ENCODE assay signal across 8 cellular contexts in the genomic region with DNA sequence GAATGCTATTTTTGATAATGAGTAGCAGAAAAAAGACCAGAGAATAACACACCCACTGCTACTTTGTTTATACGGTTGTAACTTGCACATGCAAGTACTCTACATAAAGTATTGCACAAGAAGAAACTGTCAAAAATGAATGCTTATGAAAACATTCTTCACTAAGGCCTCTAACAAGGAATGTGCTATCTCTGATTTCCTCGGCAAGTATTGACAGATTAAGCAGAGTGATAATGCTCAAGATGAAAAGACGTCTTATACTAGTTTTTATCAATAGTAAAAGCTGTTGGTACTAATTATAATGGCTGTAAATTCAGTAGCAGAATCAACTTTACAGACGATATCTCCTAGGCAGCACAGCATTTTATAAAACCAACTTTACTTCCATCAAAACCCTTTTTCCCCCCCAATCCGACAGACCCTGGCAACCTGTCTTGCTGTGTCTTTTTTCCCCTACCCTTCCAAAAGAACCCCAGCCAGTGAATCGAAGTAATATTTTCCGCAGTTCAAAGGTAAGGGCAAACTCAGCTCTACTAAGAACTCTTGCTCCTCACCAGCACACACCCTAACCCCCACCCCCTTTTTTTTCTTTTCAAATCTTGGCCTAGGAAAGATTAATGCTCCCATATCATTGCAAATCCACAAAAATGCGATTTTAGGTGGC. TPM values are rescaled to one million over a fixed set of nuclear protein-coding genes. Genes with fewer than 3 reads are reported as not detected.
A peak's percentile ranks its signal among the peaks of the same experiment; 100 is the strongest.
DNase-seq lines count a peak whose midpoint lies in the region; ATAC-seq, FAIRE-seq and TF ChIP-seq lines count a peak whose summit lies in the region.

No MANE protein-coding gene starts in this region.

- ATAC-seq in esophagus mucosa (no peak), HG03097 (IDR thresholded peaks at IDR 0.05; ENCODE audit: low FRiP score, unreplicated experiment) (no peak)

- H3K4me2 ChIP-seq in endothelial cell of umbilical vein (ENCODE audit: insufficient read depth, low read length), result peak overlapping the region; percentile 90

- H3K4me1 ChIP-seq in endothelial cell of umbilical vein (ENCODE audit: control insufficient read depth, extremely low read depth, insufficient read depth, low read length) (peaks cover 29% of the 10 kb centered on the region), neuron (ENCODE audit: insufficient read depth, low read length) (peaks cover 38% of the 10 kb centered on the region)

- peak overlapping the region; percentile 93 for H3K4me3 Mint-ChIP-seq in activated naive CD4-positive, alpha-beta T cell treated with anti-CD3 and anti-CD28 coated beads, Interleukin-2, amount 10 ng/mL, durations not matched to agents 7 days and 5 days

- H3K9ac ChIP-seq in endothelial cell of umbilical vein (replicated peaks; ENCODE audit: extremely low read depth, insufficient read depth, low read length), result peak overlapping the region; percentile 98

- DNase-seq in activated naive CD4-positive, alpha-beta T cell treated with anti-CD3 and anti-CD28 coated beads, Interleukin-2, amount 10 ng/mL, durations not matched to agents 7 days and 5 days, result no peak
- DNase-seq in activated naive CD4-positive, alpha-beta T cell treated with Interleukin-2 at 50 U/mL for 16 hours, result no peak
- DNase-seq in RKO (ENCODE audit: low spot score), result peak; percentile 39
- DNase-seq in endothelial cell of umbilical vein (ENCODE audit: low read depth, low spot score), result peak; percentile 52
- DNase-seq in NCI-H345 treated with DMSO at 0.1 percent for 48 hours (lab: John Stamatoyannopoulos, UW; ENCODE audit: unreplicated experiment), result no peak

- H3K9me3 ChIP-seq in endothelial cell of umbilical vein (replicated peaks; ENCODE audit: control insufficient read depth, insufficient read depth, low read length), result no peaks in the 10 kb centered on the region
- H3K9me3 ChIP-seq in neuron (ENCODE audit: low read length), result no peaks in the 10 kb centered on the region

- H3K9me3 Mint-ChIP-seq in activated naive CD4-positive, alpha-beta T cell treated with anti-CD3 and anti-CD28 coated beads, Interleukin-2, amount 10 ng/mL, durations not matched to agents 7 days and 5 days, result no peaks in the 10 kb centered on the region

- peaks cover 56% of the 10 kb centered on the region for H3K4me1 Mint-ChIP-seq in activated naive CD4-positive, alpha-beta T cell treated with anti-CD3 and anti-CD28 coated beads, Interleukin-2, amount 10 ng/mL, durations not matched to agents 7 days and 5 days

- peaks cover 57% of the 10 kb centered on the region for H3K79me2 ChIP-seq in endothelial cell of umbilical vein (ENCODE audit: control insufficient read depth, insufficient read depth, low read length)

- peaks cover 23% of the 10 kb centered on the region for H3K36me3 Mint-ChIP-seq in activated naive CD4-positive, alpha-beta T cell treated with anti-CD3 and anti-CD28 coated beads, Interleukin-2, amount 10 ng/mL, durations not matched to agents 7 days and 5 days

- dilution Hi-C loops in endothelial cell of umbilical vein (cut with MboI; ENCODE audit: extremely low pct_ligation_motif_present, low sequenced_read_pairs), result no loop called here

- no peak for FAIRE-seq in endothelial cell of umbilical vein (lab: Jason Lieb, UNC)

- CTCF ChIA-PET in activated naive CD4-positive, alpha-beta T cell treated with anti-CD3 and anti-CD28 coated beads, Interleukin-2, amount 10 ng/mL, durations not matched to agents 7 days and 5 days (lab: Charles Lee), result interaction anchor here (1.1 to 1.6 kb wide), 3 partner anchors 128 to 183 kb away, joined by 4 to 7 read pairs (median 4); partner anchors contain the start of gene OCIAD2
- CTCF ChIA-PET in endothelial cell of umbilical vein (lab: Charles Lee), result interaction anchor here (0.7 to 3.7 kb wide), 6 partner anchors 26 to 200 kb away, joined by 3 to 41 read pairs (median 3); no protein-coding TSS in a partner anchor

- H3K4me3 ChIP-seq in endothelial cell of umbilical vein (replicated peaks in 1 of 3; ENCODE audit: insufficient read depth in 1 of 3, low read depth in 1 of 3, low read length in 3 of 3), result peak overlapping the region; percentile 90 to 95 (median 94)
- H3K4me3 ChIP-seq in neuron (ENCODE audit: low read length), result peak overlapping the region; percentile 99

- peaks cover 3% of the 10 kb centered on the region for H3K27me3 Mint-ChIP-seq in activated naive CD4-positive, alpha-beta T cell treated with anti-CD3 and anti-CD28 coated beads, Interleukin-2, amount 10 ng/mL, durations not matched to agents 7 days and 5 days

- H4K20me1 ChIP-seq in endothelial cell of umbilical vein (replicated peaks; ENCODE audit: control insufficient read depth, extremely low read depth, insufficient read depth, low read length), result peaks cover under 1% of the 10 kb centered on the region

- peak overlapping the region; percentile 91 for H3K27ac Mint-ChIP-seq in activated naive CD4-positive, alpha-beta T cell treated with anti-CD3 and anti-CD28 coated beads, Interleukin-2, amount 10 ng/mL, durations not matched to agents 7 days and 5 days

- POLR2A ChIA-PET in endothelial cell of umbilical vein (lab: Charles Lee), result interaction anchor here (0.7 to 0.8 kb wide), 2 partner anchors 27 to 125 kb away, joined by 3 read pairs; no protein-coding TSS in a partner anchor

- TF ChIP-seq POLR2A in endothelial cell of umbilical vein (IDR thresholded peaks at IDR 0.05; ENCODE audit: low read depth, low read length), result no peak

- intact Hi-C loops in endothelial cell of umbilical vein (cut with micrococcal nuclease), result loop anchor here (5.0 to 10.0 kb wide), 2 partner anchors 54 to 186 kb away; no protein-coding TSS in a partner anchor

- peak overlapping the region; percentile 92 for H3K27ac ChIP-seq in endothelial cell of umbilical vein (ENCODE audit: insufficient read depth, low read depth, low read length)

- peak overlapping the region; percentile 82 for H2AFZ ChIP-seq in endothelial cell of umbilical vein (ENCODE audit: low read depth, low read length)
- H2AFZ ChIP-seq in neuron (ENCODE audit: low read depth, low read length), result peak overlapping the region; percentile 93

- no peak for TF ChIP-seq CTCF in endothelial cell of umbilical vein (IDR thresholded peaks at IDR 0.05; ENCODE audit: extremely low read depth in 1 of 2, insufficient read depth in 1 of 2, low read depth in 1 of 2, low read length in 2 of 2)

- no peaks in the 10 kb centered on the region for H3K36me3 ChIP-seq in endothelial cell of umbilical vein (ENCODE audit: control insufficient read depth in 2 of 2, extremely low read depth in 1 of 2, insufficient read depth in 2 of 2, low read length in 2 of 2)
- H3K36me3 ChIP-seq in neuron (ENCODE audit: insufficient read depth, low read length), result no peaks in the 10 kb centered on the region

- BruUV-seq in endothelial cell of umbilical vein (replicated peaks; lab: Mats Ljungman, UMichigan), result TSS peak; percentile 28

- H3K27me3 ChIP-seq in endothelial cell of umbilical vein (ENCODE audit: control insufficient read depth in 2 of 2, insufficient read depth in 2 of 2, low read length in 2 of 2) (no peaks in the 10 kb centered on the region), neuron (ENCODE audit: insufficient read depth, low read length) (no peaks in the 10 kb centered on the region)

- no peaks in the 10 kb centered on the region for H3K9me1 ChIP-seq in endothelial cell of umbilical vein (replicated peaks; ENCODE audit: control insufficient read depth, extremely low read depth, insufficient read depth, low read length)

TF ChIP-seq in endothelial cell of umbilical vein, 7 proteins besides CTCF, POLR2A, EP300 and RAD21:
- TF ChIP-seq JUN (IDR thresholded peaks at IDR 0.05; ENCODE audit: borderline replicate concordance, insufficient read depth, insufficient read length, low read depth) (no peak), MYC (IDR thresholded peaks at IDR 0.05; ENCODE audit: low read depth, low read length) (no peak), EZH2 (IDR thresholded peaks at IDR 0.05; ENCODE audit: borderline replicate concordance, low read depth, low read length, severe bottlenecking) (no peak), GATA2 (IDR thresholded peaks at IDR 0.05; ENCODE audit: insufficient read depth, insufficient read length, low read depth, low read length) (no peak), POLR2AphosphoS5 (IDR thresholded peaks at IDR 0.05; ENCODE audit: insufficient read depth, low read depth, low read length) (no peak), FOS (IDR thresholded peaks at IDR 0.05; ENCODE audit: borderline replicate concordance, insufficient read depth, low read length) (no peak)
- TF ChIP-seq, protein P1, sequence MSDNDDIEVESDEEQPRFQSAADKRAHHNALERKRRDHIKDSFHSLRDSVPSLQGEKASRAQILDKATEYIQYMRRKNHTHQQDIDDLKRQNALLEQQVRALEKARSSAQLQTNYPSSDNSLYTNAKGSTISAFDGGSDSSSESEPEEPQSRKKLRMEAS (IDR thresholded peaks at IDR 0.05; ENCODE audit: insufficient read depth, insufficient read length), result no peak
TF ChIP-seq in endothelial cell of umbilical vein: peak in this region for 0.

RNA-seq across cellular contexts. Expression of gene FRYL, which starts 1.5 kb away (rescaled TPM):
- 79.8 and 84.9 TPM in 2 replicates for total RNA-seq in endothelial cell of umbilical vein
- polyA plus RNA-seq in endothelial cell of umbilical vein, result 12.5 and 17.0 TPM in 2 replicates
- polyA plus RNA-seq in endothelial cell of umbilical vein (2011; cell fraction: cytosol; rRNA removed), result 13.5 and 15.9 TPM in 2 replicates
- polyA plus RNA-seq in endothelial cell of umbilical vein (2011; cell fraction: nucleus; rRNA removed), result 107 and 117 TPM in 2 replicates
- polyA plus RNA-seq in endothelial cell of umbilical vein (2012), result 24.2 and 32.3 TPM in 2 replicates
- polyA minus RNA-seq in endothelial cell of umbilical vein, result 168 TPM in 2 replicates
- polyA minus RNA-seq in endothelial cell of umbilical vein (2011; cell fraction: cytosol; rRNA and poly(A)+ RNA removed), result 17.4 TPM
- 404 and 559 TPM in 2 replicates for polyA minus RNA-seq in endothelial cell of umbilical vein (2011; cell fraction: nucleus; rRNA and poly(A)+ RNA removed)
- total RNA-seq in esophagus mucosa, result 31.8 TPM

RNA-seq across cellular contexts. Expression of gene OCIAD1, which starts 52.3 kb away (rescaled TPM):
- total RNA-seq in endothelial cell of umbilical vein (99.9 and 101 TPM in 2 replicates), esophagus mucosa (93.1 TPM)
- 54.7 and 81.7 TPM in 2 replicates for polyA plus RNA-seq in endothelial cell of umbilical vein
- polyA plus RNA-seq in endothelial cell of umbilical vein (2011; cell fraction: cytosol; rRNA removed), result 98.7 and 103 TPM in 2 replicates
- 66.1 and 79.2 TPM in 2 replicates for polyA plus RNA-seq in endothelial cell of umbilical vein (2011; cell fraction: nucleus; rRNA removed)
- 95.8 and 118 TPM in 2 replicates for polyA plus RNA-seq in endothelial cell of umbilical vein (2012)
- polyA minus RNA-seq in endothelial cell of umbilical vein, result 57.2 and 58.1 TPM in 2 replicates
- polyA minus RNA-seq in endothelial cell of umbilical vein (2011; cell fraction: cytosol; rRNA and poly(A)+ RNA removed), result 22.2 TPM
- 57.8 and 75.6 TPM in 2 replicates for polyA minus RNA-seq in endothelial cell of umbilical vein (2011; cell fraction: nucleus; rRNA and poly(A)+ RNA removed)

Comparison
In these comparisons a context has a peak if more than half of its experiments do, and no peak if none do; other contexts are left out.
1. DNase-seq: peak in RKO (single experiment) and endothelial cell of umbilical vein (single experiment); none in activated naive CD4-positive, alpha-beta T cell treated with anti-CD3 and anti-CD28 coated beads, Interleukin-2, amount 10 ng/mL, durations not matched to agents 7 days and 5 days (single experiment), activated naive CD4-positive, alpha-beta T cell treated with Interleukin-2 at 50 U/mL for 16 hours (single experiment) and NCI-H345 treated with DMSO at 0.1 percent for 48 hours (single experiment).